Comparison of ENCODE assay signal across 25 cellular contexts in the genomic region with DNA sequence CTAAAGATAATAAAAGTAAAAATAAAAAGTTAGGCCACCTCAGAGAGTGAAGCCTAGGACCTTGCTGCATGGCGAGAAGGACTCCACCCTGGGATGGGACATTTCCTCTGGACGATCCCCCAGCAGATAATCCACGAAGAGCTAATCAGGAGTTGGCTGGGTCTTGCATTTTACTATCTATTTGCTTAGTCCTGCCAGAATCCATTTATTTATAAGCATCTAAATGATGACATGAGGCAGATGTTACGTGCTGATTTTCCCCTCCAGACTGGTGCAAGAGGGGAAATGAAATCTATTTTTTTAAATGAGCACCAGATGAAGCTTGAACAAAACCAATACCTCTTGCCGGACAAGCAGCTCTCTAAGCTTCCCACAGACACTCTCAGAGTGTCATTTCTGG.
"Had no signal": no experiment of that assay in that cellular context is flagged by ENCODE, and none has a peak within 500 bp of the region (broad histone marks: within the 10 kb centered on the region; RNA-seq: fewer than 3 reads in every experiment).

No MANE protein-coding gene starts in this region.

- ATAC-seq: activated CD4-positive, CD25-positive, alpha-beta regulatory T cell treated with anti-CD3 and anti-CD28 coated beads, Interleukin-2, amount 50 U/mL, for 24 hours; activated CD8-positive, alpha-beta T cell treated with anti-CD3 and anti-CD28 coated beads for 36 hours; activated T-cell treated with anti-CD3 and anti-CD28 coated beads, Interleukin-2, amount 50 U/mL, for 4 hours; esophagus mucosa; T-cell had no signal

- H3K9me3 Mint-ChIP-seq: activated B cell treated with CpG ODN at 0.5 μM for 24 hours; activated CD8-positive, alpha-beta T cell treated with anti-CD3 and anti-CD28 coated beads for 36 hours; activated T-cell treated with anti-CD3 and anti-CD28 coated beads, Interleukin-2, amount 50 U/mL, for 4 hours; activated T-helper 17 cell treated with anti-CD3 and anti-CD28 coated beads, Interleukin-2, amount 50 U/mL, for 72 hours; T-helper 1 cell treated with Interleukin-12 subunit alpha and Interleukin-12 subunit beta and Interleukin-4 antibody, amounts not matched to agents 30 μg/mL and 1 μg/mL, for 36 hours had no signal

- H3K27ac ChIP-seq: brain microvascular endothelial cell, WERI-Rb-1 had no signal

- H3K27ac Mint-ChIP-seq: activated B cell treated with CpG ODN at 0.5 μM for 24 hours; activated CD8-positive, alpha-beta T cell treated with anti-CD3 and anti-CD28 coated beads for 36 hours; activated naive CD8-positive, alpha-beta T cell; activated T-helper 17 cell treated with anti-CD3 and anti-CD28 coated beads, Interleukin-2, amount 50 U/mL, for 72 hours; endodermal cell; T-cell; T-helper 1 cell treated with Interleukin-12 subunit alpha and Interleukin-12 subunit beta and Interleukin-4 antibody, amounts not matched to agents 30 μg/mL and 1 μg/mL, for 36 hours; T-helper 2 cell treated with Interferon-gamma antibody and Interleukin-4, amounts not matched to agents 5 μg/mL and 100 μg/mL, for 36 hours had no signal

- H3K4me1 Mint-ChIP-seq: activated B cell treated with CpG ODN at 0.5 μM for 24 hours, endodermal cell had no signal

- H3K4me3 Mint-ChIP-seq: activated B cell treated with CpG ODN at 0.5 μM for 24 hours; activated CD8-positive, alpha-beta T cell treated with anti-CD3 and anti-CD28 coated beads for 36 hours; activated naive CD8-positive, alpha-beta T cell; activated T-cell treated with anti-CD3 and anti-CD28 coated beads, Interleukin-2, amount 50 U/mL, for 4 hours; activated T-helper 17 cell treated with anti-CD3 and anti-CD28 coated beads, Interleukin-2, amount 50 U/mL, for 72 hours; endodermal cell; T-cell; T-helper 1 cell treated with Interleukin-12 subunit alpha and Interleukin-12 subunit beta and Interleukin-4 antibody, amounts not matched to agents 30 μg/mL and 1 μg/mL, for 36 hours; T-helper 2 cell treated with Interferon-gamma antibody and Interleukin-4, amounts not matched to agents 5 μg/mL and 100 μg/mL, for 36 hours had no signal

- H3K36me3 ChIP-seq: brain microvascular endothelial cell, WERI-Rb-1 had no signal

- DNase-seq: activated B cell treated with CpG ODN at 0.5 μM for 24 hours; activated CD4-positive, alpha-beta T cell treated with anti-CD3 and anti-CD28 coated beads for 48 hours; activated CD4-positive, alpha-beta T cell treated with anti-CD3 and anti-CD28 coated beads, Interleukin-2, amount 50 U/mL, for 1 hour; activated CD4-positive, alpha-beta T cell treated with anti-CD3 and anti-CD28 coated beads, Interleukin-2, amount 50 U/mL, for 48 hours; activated CD8-positive, alpha-beta memory T cell treated with anti-CD3 and anti-CD28 coated beads for 24 hours; activated CD8-positive, alpha-beta T cell treated with anti-CD3 and anti-CD28 coated beads for 36 hours; activated effector memory CD4-positive, alpha-beta T cell treated with Interleukin-2 at 50 U/mL for 16 hours; activated gamma-delta T cell treated with Interleukin-2 at 50 U/mL for 16 hours; activated naive CD4-positive, alpha-beta T cell treated with anti-CD3 and anti-CD28 coated beads, Interleukin-2, amount 50 U/mL, for 16 hours; activated naive CD4-positive, alpha-beta T cell treated with Interleukin-2 at 50 U/mL for 16 hours; activated T-cell treated with anti-CD3 and anti-CD28 coated beads, Interleukin-2, amount 50 U/mL, for 4 hours; amniotic stem cell; effector CD8-positive, alpha-beta T cell; SW 1271; T-cell; T1000; WERI-Rb-1 had no signal

- H3K27me3 ChIP-seq: brain microvascular endothelial cell had no signal

- H3K36me3 Mint-ChIP-seq: activated naive CD8-positive, alpha-beta T cell; T-cell had no signal
